Comparison of ENCODE assay signal across 27 cellular contexts in genomic region chr16:49516382-49517036, GRCh38.
"Had no signal": no experiment of that assay in that cellular context is flagged by ENCODE, and none has a peak within 500 bp of the region (broad histone marks: within the 10 kb centered on the region; RNA-seq: fewer than 3 reads in every experiment).

No MANE protein-coding gene starts in this region.

- DNase-seq: activated CD4-positive, alpha-beta memory T cell treated with anti-CD3 and anti-CD28 coated beads, Interleukin-2, amount 10 ng/mL, durations not matched to agents 7 days and 5 days; activated CD4-positive, alpha-beta T cell treated with anti-CD3 and anti-CD28 coated beads for 1 hour; activated CD4-positive, alpha-beta T cell treated with anti-CD3 and anti-CD28 coated beads for 48 hours; activated CD4-positive, CD25-positive, alpha-beta regulatory T cell; activated CD8-positive, alpha-beta memory T cell treated with anti-CD3 and anti-CD28 coated beads for 24 hours; activated CD8-positive, alpha-beta memory T cell treated with anti-CD3 and anti-CD28 coated beads, Interleukin-2, amount 10 ng/mL, durations not matched to agents 7 days and 5 days; activated CD8-positive, alpha-beta memory T cell treated with anti-CD3 and anti-CD28 coated beads, Interleukin-2, amount 50 U/mL, for 48 hours; activated effector memory CD4-positive, alpha-beta T cell treated with Interleukin-2 at 50 U/mL for 16 hours; activated naive CD4-positive, alpha-beta T cell treated with anti-CD3 and anti-CD28 coated beads, Interleukin-2, amount 10 ng/mL, durations not matched to agents 7 days and 5 days; activated naive CD8-positive, alpha-beta T cell treated with anti-CD3 and anti-CD28 coated beads, Interleukin-2, amount 50 U/mL, for 24 hours; activated T-cell treated with anti-CD3 and anti-CD28 coated beads, Interleukin-2, amount 50 U/mL, for 48 hours; brain microvascular endothelial cell; central memory CD4-positive, alpha-beta T cell; NCI-H1092 treated with DMSO at 0.1 percent for 48 hours; NCI-H1417; NCI-H1694; NCI-H1930; NCI-H345; NCI-H524 treated with DMSO at 0.1 percent for 48 hours; PC-9; Right ventricle myocardium superior; SW 1271; T-helper 1 cell; T-helper 2 cell; T-helper 9 cell had no signal

- H3K27ac ChIP-seq: brain microvascular endothelial cell, PC-9, VCaP had no signal

- ATAC-seq: activated CD8-positive, alpha-beta memory T cell treated with anti-CD3 and anti-CD28 coated beads, Interleukin-2, amount 10 ng/mL, durations not matched to agents 7 days and 5 days; activated naive CD8-positive, alpha-beta T cell treated with anti-CD3 and anti-CD28 coated beads, Interleukin-2, amount 50 U/mL, for 24 hours had no signal

- H3K36me3 Mint-ChIP-seq: activated CD8-positive, alpha-beta memory T cell treated with anti-CD3 and anti-CD28 coated beads, Interleukin-2, amount 10 ng/mL, durations not matched to agents 7 days and 5 days; activated naive CD4-positive, alpha-beta T cell treated with anti-CD3 and anti-CD28 coated beads, Interleukin-2, amount 10 ng/mL, durations not matched to agents 7 days and 5 days; activated naive CD8-positive, alpha-beta T cell had no signal

- H3K27ac Mint-ChIP-seq: activated CD4-positive, alpha-beta memory T cell treated with anti-CD3 and anti-CD28 coated beads, Interleukin-2, amount 10 ng/mL, durations not matched to agents 7 days and 5 days; activated CD8-positive, alpha-beta memory T cell treated with anti-CD3 and anti-CD28 coated beads, Interleukin-2, amount 10 ng/mL, durations not matched to agents 7 days and 5 days; activated naive CD4-positive, alpha-beta T cell treated with anti-CD3 and anti-CD28 coated beads, Interleukin-2, amount 10 ng/mL, durations not matched to agents 7 days and 5 days; activated naive CD8-positive, alpha-beta T cell; activated naive CD8-positive, alpha-beta T cell treated with anti-CD3 and anti-CD28 coated beads, Interleukin-2, amount 50 U/mL, for 24 hours had no signal

- H3K36me3 ChIP-seq: brain microvascular endothelial cell had no signal

- H3K27me3 Mint-ChIP-seq: activated CD4-positive, alpha-beta memory T cell treated with anti-CD3 and anti-CD28 coated beads, Interleukin-2, amount 10 ng/mL, durations not matched to agents 7 days and 5 days; activated CD8-positive, alpha-beta memory T cell treated with anti-CD3 and anti-CD28 coated beads, Interleukin-2, amount 10 ng/mL, durations not matched to agents 7 days and 5 days; activated naive CD8-positive, alpha-beta T cell; activated naive CD8-positive, alpha-beta T cell treated with anti-CD3 and anti-CD28 coated beads, Interleukin-2, amount 50 U/mL, for 24 hours had no signal

- H3K9me3 Mint-ChIP-seq: activated CD4-positive, alpha-beta memory T cell treated with anti-CD3 and anti-CD28 coated beads, Interleukin-2, amount 10 ng/mL, durations not matched to agents 7 days and 5 days; activated naive CD4-positive, alpha-beta T cell treated with anti-CD3 and anti-CD28 coated beads, Interleukin-2, amount 10 ng/mL, durations not matched to agents 7 days and 5 days; activated naive CD8-positive, alpha-beta T cell treated with anti-CD3 and anti-CD28 coated beads, Interleukin-2, amount 50 U/mL, for 24 hours had no signal

- H3K4me3 Mint-ChIP-seq: activated CD4-positive, alpha-beta memory T cell treated with anti-CD3 and anti-CD28 coated beads, Interleukin-2, amount 10 ng/mL, durations not matched to agents 7 days and 5 days; activated CD8-positive, alpha-beta memory T cell treated with anti-CD3 and anti-CD28 coated beads, Interleukin-2, amount 10 ng/mL, durations not matched to agents 7 days and 5 days; activated naive CD4-positive, alpha-beta T cell treated with anti-CD3 and anti-CD28 coated beads, Interleukin-2, amount 10 ng/mL, durations not matched to agents 7 days and 5 days; activated naive CD8-positive, alpha-beta T cell; activated naive CD8-positive, alpha-beta T cell treated with anti-CD3 and anti-CD28 coated beads, Interleukin-2, amount 50 U/mL, for 24 hours had no signal

- H3K27me3 ChIP-seq: brain microvascular endothelial cell had no signal

- H3K4me3 ChIP-seq: PC-9 had no signal

- H3K4me1 Mint-ChIP-seq: activated CD4-positive, alpha-beta memory T cell treated with anti-CD3 and anti-CD28 coated beads, Interleukin-2, amount 10 ng/mL, durations not matched to agents 7 days and 5 days; activated CD8-positive, alpha-beta memory T cell treated with anti-CD3 and anti-CD28 coated beads, Interleukin-2, amount 10 ng/mL, durations not matched to agents 7 days and 5 days; activated naive CD4-positive, alpha-beta T cell treated with anti-CD3 and anti-CD28 coated beads, Interleukin-2, amount 10 ng/mL, durations not matched to agents 7 days and 5 days had no signal
